24 cellular contexts compared by ENCODE assay signal in the genomic region with DNA sequence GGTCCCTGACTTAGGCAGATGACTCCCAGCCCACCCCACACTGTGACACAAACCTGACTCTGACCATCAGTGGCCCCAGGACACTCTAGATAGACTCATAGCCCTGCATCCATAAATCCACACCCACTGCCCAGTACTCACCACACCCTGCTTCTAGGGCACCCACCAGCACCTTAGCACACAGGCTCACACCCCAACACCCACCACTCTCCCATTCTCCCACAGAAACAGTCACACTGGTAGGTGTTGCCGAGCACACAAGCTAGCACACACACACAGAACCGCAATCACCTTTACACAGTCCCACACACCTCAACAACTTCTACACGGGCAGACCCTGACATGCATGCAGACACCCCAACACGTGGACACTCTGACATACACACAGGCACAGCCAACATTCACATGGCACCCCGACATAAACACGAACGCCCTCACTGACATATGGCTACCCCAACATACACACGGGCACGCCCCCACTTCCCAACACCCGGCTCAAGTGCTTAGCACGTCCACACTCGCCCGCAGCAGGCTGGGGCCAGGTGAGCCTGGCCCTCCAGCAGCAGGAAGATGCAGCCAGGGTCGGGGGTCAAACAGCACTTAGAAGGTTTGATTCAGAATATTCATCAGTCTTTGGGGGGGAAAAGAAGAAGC.
DNase-seq lines count a peak whose midpoint lies in the region; ATAC-seq and TF ChIP-seq lines count a peak whose summit lies in the region.
"Had no signal": no experiment of that assay in that cellular context is flagged by ENCODE, and none has a peak within 500 bp of the region (broad histone marks: within the 10 kb centered on the region; RNA-seq: fewer than 3 reads in every experiment).

No MANE protein-coding gene starts in this region.

- dilution Hi-C loops in mammary epithelial cell (cut with HindIII; ENCODE audit: low sequenced_read_pairs): loop anchor here (5.0 kb wide), 3 partner anchors 45 to 105 kb away; partner anchors contain the start of gene TARDBP

- in situ Hi-C loops in mammary epithelial cell (cut with MboI; ENCODE audit: low sequenced_read_pairs in 2 of 2): no loop called here

- H3K36me3 ChIP-seq in mammary epithelial cell (ENCODE audit: insufficient read depth, low read length) (no peaks in the 10 kb centered on the region), breast epithelium (no peaks in the 10 kb centered on the region), Loucy (ENCODE audit: insufficient read depth, low read length) (no peaks in the 10 kb centered on the region), endodermal cell (ENCODE audit: control insufficient read depth, insufficient read depth, low read length) (no peaks in the 10 kb centered on the region), neuronal stem cell (replicated peaks in 1 of 2; ENCODE audit: control insufficient read depth in 2 of 2, insufficient read depth in 2 of 2, low read length in 2 of 2) (no peaks in the 10 kb centered on the region), mucosa of descending colon (ENCODE audit: low read depth) (no peaks in the 10 kb centered on the region)
- H3K36me3 ChIP-seq: tibial artery had no signal

- no peak for TF ChIP-seq POLR2A in breast epithelium (IDR thresholded peaks at IDR 0.05)

- no peak overlapping the region for H3K4me3 ChIP-seq in mammary epithelial cell (replicated peaks in 1 of 3; ENCODE audit: insufficient read depth in 1 of 3, low read depth in 2 of 3, low read length in 3 of 3)
- no peak overlapping the region for H3K4me3 ChIP-seq in breast epithelium
- no peak overlapping the region for H3K4me3 ChIP-seq in Loucy (ENCODE audit: low read length, poor library complexity, severe bottlenecking)
- H3K4me3 ChIP-seq in endodermal cell (ENCODE audit: low read length): no peak overlapping the region
- no peak overlapping the region for H3K4me3 ChIP-seq in neuronal stem cell (ENCODE audit: low read length in 2 of 2)
- H3K4me3 ChIP-seq in mucosa of descending colon: no peak overlapping the region
- H3K4me3 ChIP-seq: tibial artery had no signal

- TF ChIP-seq CTCF in mammary epithelial cell (conservative IDR thresholded peaks at IDR 0.05 in 1 of 2, IDR thresholded peaks at IDR 0.05 in 1 of 2; ENCODE audit: extremely low read depth in 1 of 2, insufficient read depth in 1 of 2, low read depth in 1 of 2, low read length in 2 of 2) (no peak), breast epithelium (IDR thresholded peaks at IDR 0.05) (no peak), Loucy (conservative IDR thresholded peaks at IDR 0.05; ENCODE audit: low read length) (no peak), endodermal cell (conservative IDR thresholded peaks at IDR 0.05) (no peak), mucosa of descending colon (IDR thresholded peaks at IDR 0.05) (no peak)

- no peak for DNase-seq in mammary epithelial cell
- no peak for DNase-seq in breast epithelium (ENCODE audit: low spot score in 2 of 2)
- peak; percentile 52 for DNase-seq in endodermal cell
- DNase-seq in neuronal stem cell (ENCODE audit: low spot score): no peak
- DNase-seq in mucosa of descending colon: no peak
- no peak for DNase-seq in T-helper 2 cell
- DNase-seq: ACHN; activated CD4-positive, alpha-beta T cell treated with anti-CD3 and anti-CD28 coated beads for 48 hours; C1 segment of cervical spinal cord; DMS 273 treated with DMSO at 0.1 percent for 48 hours; foreskin melanocyte; GOT3; KG1; NCI-H2029 treated with DMSO at 0.1 percent for 48 hours; NCI-H526 treated with DMSO at 0.1 percent for 48 hours; small intestine; stimulated activated CD4-positive, alpha-beta T cell treated with anti-CD3 and anti-CD28 coated beads, Interleukin-4, amount 100 ng/mL, for 1 hour; tibial artery had no signal

- H3K79me1 ChIP-seq in neuronal stem cell (ENCODE audit: low read depth, low read length): no peaks in the 10 kb centered on the region

- H3K4me1 ChIP-seq in mammary epithelial cell (ENCODE audit: insufficient read depth, low read length): peaks cover 12% of the 10 kb centered on the region
- H3K4me1 ChIP-seq in breast epithelium: peaks cover 0 to 4% of the 10 kb centered on the region in 2 donors
- peaks cover 63% of the 10 kb centered on the region for H3K4me1 ChIP-seq in Loucy (ENCODE audit: insufficient read depth, low read length, poor library complexity, severe bottlenecking)
- no peaks in the 10 kb centered on the region for H3K4me1 ChIP-seq in endodermal cell (ENCODE audit: control insufficient read depth, insufficient read depth, low read length)
- peaks cover 22 to 24% of the 10 kb centered on the region in 2 donors for H3K4me1 ChIP-seq in neuronal stem cell (ENCODE audit: control insufficient read depth in 2 of 2, insufficient read depth in 1 of 2, low read depth in 1 of 2, low read length in 2 of 2)
- no peaks in the 10 kb centered on the region for H3K4me1 ChIP-seq in mucosa of descending colon (ENCODE audit: low read depth)

- no peaks in the 10 kb centered on the region for H3K9me2 ChIP-seq in Loucy (replicated peaks; ENCODE audit: low read depth, low read length)

- H3K4me2 ChIP-seq in mammary epithelial cell (ENCODE audit: insufficient read depth, low read depth, low read length) (no peak overlapping the region), Loucy (ENCODE audit: low read depth, low read length, poor library complexity, severe bottlenecking) (no peak overlapping the region), neuronal stem cell (ENCODE audit: insufficient read depth, low read length, poor library complexity, severe bottlenecking) (no peak overlapping the region)

- CTCF ChIA-PET in mammary epithelial cell (lab: Charles Lee; ENCODE audit: low non-redundant PET): interaction anchor here (0.7 kb wide), 1 partner anchor 155 kb away, joined by 4 read pairs; no protein-coding TSS in a partner anchor

- H2BK5ac ChIP-seq in neuronal stem cell (ENCODE audit: low read length): no peak overlapping the region

- no peaks in the 10 kb centered on the region for H4K20me1 ChIP-seq in mammary epithelial cell (ENCODE audit: insufficient read depth, low read length)
- H4K20me1 ChIP-seq in Loucy (ENCODE audit: insufficient read depth, low read length, poor library complexity, severe bottlenecking): no peaks in the 10 kb centered on the region

- no peak overlapping the region for H3K4me3 Mint-ChIP-seq in endodermal cell
- H3K4me3 Mint-ChIP-seq: activated T-helper 17 cell treated with anti-CD3 and anti-CD28 coated beads, Interleukin-2, amount 50 U/mL, for 72 hours; dendritic cell treated with granulocyte-macrophage colony-stimulating factor and Interleukin-4, amounts not matched to agents 40 ng/mL and 50 ng/mL, for 4 days; stimulated activated naive CD8-positive, alpha-beta T cell treated with anti-CD3 and anti-CD28 coated beads, Interleukin-15, Interleukin-2, amounts not matched to agents 100 ng/mL and 50 ng/mL, for 24 hours had no signal

- 36% methylated on average over 14 of the region's 14 CpGs for WGBS in mammary epithelial cell (ENCODE audit: low coverage, missing lambda C conversion rate)
- WGBS in endodermal cell (ENCODE audit: insufficient coverage in 1 of 2, insufficient read length in 1 of 2), 2 experiments: 87 to 95% methylated on average over 6 to 14 of the region's 14 CpGs
- WGBS in neuronal stem cell (ENCODE audit: extremely low coverage in 2 of 2, insufficient read length in 2 of 2, insufficient replicate concordance in 1 of 2), 2 donors: no CpG with 5 or more reads among the region's 14 CpGs

- BruUV-seq in mammary epithelial cell (replicated peaks; lab: Mats Ljungman, UMichigan): no TSS peak

- H3K27ac ChIP-seq in mammary epithelial cell (ENCODE audit: insufficient read depth, low read depth, low read length) (no peak overlapping the region), breast epithelium (no peak overlapping the region), endodermal cell (ENCODE audit: low read depth, low read length) (no peak overlapping the region), neuronal stem cell (replicated peaks; ENCODE audit: low read length) (no peak overlapping the region)
- H3K27ac ChIP-seq: epithelial cell of prostate, tibial artery had no signal

- H3F3A ChIP-seq in Loucy (ENCODE audit: low read depth): no peaks in the 10 kb centered on the region

- H3K9me3 ChIP-seq in mammary epithelial cell (replicated peaks; ENCODE audit: insufficient read depth, low read length): no peaks in the 10 kb centered on the region
- H3K9me3 ChIP-seq in breast epithelium: no peaks in the 10 kb centered on the region
- H3K9me3 ChIP-seq in Loucy (ENCODE audit: insufficient read depth, low read depth, low read length): no peaks in the 10 kb centered on the region
- no peaks in the 10 kb centered on the region for H3K9me3 ChIP-seq in endodermal cell (ENCODE audit: control insufficient read depth, low read length)
- no peaks in the 10 kb centered on the region for H3K9me3 ChIP-seq in neuronal stem cell (replicated peaks in 1 of 2; ENCODE audit: control insufficient read depth in 2 of 2, insufficient read depth in 1 of 2, low read depth in 1 of 2, low read length in 2 of 2)
- no peaks in the 10 kb centered on the region for H3K9me3 ChIP-seq in mucosa of descending colon
- H3K9me3 ChIP-seq: tibial artery had no signal

- no peak overlapping the region for H3K4ac ChIP-seq in neuronal stem cell (ENCODE audit: low read length)

- H2AK5ac ChIP-seq in neuronal stem cell (ENCODE audit: low read depth, low read length): no peak overlapping the region

- H4K8ac ChIP-seq in neuronal stem cell (ENCODE audit: low read depth, low read length): no peak overlapping the region

- ATAC-seq in mucosa of descending colon: no peak
- ATAC-seq in HG02642 (IDR thresholded peaks at IDR 0.05; ENCODE audit: poor library complexity, unreplicated experiment): no peak
- ATAC-seq: activated T-helper 17 cell treated with anti-CD3 and anti-CD28 coated beads, Interleukin-2, amount 50 U/mL, for 72 hours had no signal

- peak overlapping the region; percentile 16 for H3K23ac ChIP-seq in neuronal stem cell (ENCODE audit: low read depth, low read length, poor library complexity)

- H3K9me3 Mint-ChIP-seq in endodermal cell: no peaks in the 10 kb centered on the region
- H3K9me3 Mint-ChIP-seq: activated T-helper 17 cell treated with anti-CD3 and anti-CD28 coated beads, Interleukin-2, amount 50 U/mL, for 72 hours; dendritic cell treated with granulocyte-macrophage colony-stimulating factor and Interleukin-4, amounts not matched to agents 40 ng/mL and 50 ng/mL, for 4 days; stimulated activated naive CD8-positive, alpha-beta T cell treated with anti-CD3 and anti-CD28 coated beads, Interleukin-15, Interleukin-2, amounts not matched to agents 100 ng/mL and 50 ng/mL, for 24 hours had no signal

- H2AFZ ChIP-seq in mammary epithelial cell (ENCODE audit: low read depth, low read length): peak overlapping the region; percentile 3
- H2AFZ ChIP-seq in Loucy (ENCODE audit: low read length): no peak overlapping the region
- no peak overlapping the region for H2AFZ ChIP-seq in neuronal stem cell (ENCODE audit: low read length)

- H3K79me2 ChIP-seq in mammary epithelial cell (ENCODE audit: insufficient read depth, low read length) (no peaks in the 10 kb centered on the region), Loucy (ENCODE audit: insufficient read depth, low read length) (no peaks in the 10 kb centered on the region)

- no peak overlapping the region for H3K27ac Mint-ChIP-seq in endodermal cell
- H3K27ac Mint-ChIP-seq: activated T-helper 17 cell treated with anti-CD3 and anti-CD28 coated beads, Interleukin-2, amount 50 U/mL, for 72 hours; dendritic cell treated with granulocyte-macrophage colony-stimulating factor and Interleukin-4, amounts not matched to agents 40 ng/mL and 50 ng/mL, for 4 days; stimulated activated naive CD8-positive, alpha-beta T cell treated with anti-CD3 and anti-CD28 coated beads, Interleukin-15, Interleukin-2, amounts not matched to agents 100 ng/mL and 50 ng/mL, for 24 hours had no signal

- peaks cover 14% of the 10 kb centered on the region for H3K4me1 Mint-ChIP-seq in endodermal cell

- no peaks in the 10 kb centered on the region for H3K36me3 Mint-ChIP-seq in endodermal cell (ENCODE audit: low read depth)

- H3K27me3 ChIP-seq in mammary epithelial cell (ENCODE audit: insufficient read depth, low read length) (no peaks in the 10 kb centered on the region), breast epithelium (no peaks in the 10 kb centered on the region), Loucy (ENCODE audit: insufficient read depth, low read length, poor library complexity, severe bottlenecking) (no peaks in the 10 kb centered on the region), endodermal cell (ENCODE audit: control insufficient read depth, insufficient read depth, low read length, poor library complexity, severe bottlenecking) (no peaks in the 10 kb centered on the region), neuronal stem cell (ENCODE audit: control insufficient read depth in 3 of 3, insufficient read depth in 3 of 3, low read depth in 1 of 3, low read length in 3 of 3) (peaks cover 0 to 62% (median 0%) of the 10 kb centered on the region in 3 experiments)

- no peak overlapping the region for H2BK12ac ChIP-seq in neuronal stem cell (ENCODE audit: low read length)

- H4K91ac ChIP-seq in neuronal stem cell (ENCODE audit: low read depth, low read length, poor library complexity): peak overlapping the region; percentile 11

- H3K14ac ChIP-seq in neuronal stem cell (ENCODE audit: low read length): peak overlapping the region; percentile 48

- intact Hi-C loops in mammary epithelial cell (cut with micrococcal nuclease): loop anchor here (10.0 kb wide), 1 partner anchor 482 kb away; no protein-coding TSS in a partner anchor
- intact Hi-C loops in breast epithelium (cut with DNase I; ENCODE audit: low total_unique reads): no loop called here
- intact Hi-C loops in mucosa of descending colon (cut with DNase I, micrococcal nuclease): no loop called here

- peak overlapping the region; percentile 1 for H3K18ac ChIP-seq in neuronal stem cell (ENCODE audit: low read length)

- no peak overlapping the region for H2BK120ac ChIP-seq in neuronal stem cell (ENCODE audit: low read depth, low read length)

- H3K9ac ChIP-seq in mammary epithelial cell (ENCODE audit: insufficient read depth, low read length): no peak overlapping the region
- peak overlapping the region; percentile 17 for H3K9ac ChIP-seq in Loucy (ENCODE audit: low read depth, low read length, poor library complexity, severe bottlenecking)
- no peak overlapping the region for H3K9ac ChIP-seq in endodermal cell (ENCODE audit: extremely low read depth, low read length, poor library complexity, severe bottlenecking)
- peak overlapping the region; percentile 17 for H3K9ac ChIP-seq in neuronal stem cell (ENCODE audit: low read depth, low read length, poor library complexity)

- peak overlapping the region; percentile 28 for H2BK15ac ChIP-seq in neuronal stem cell (ENCODE audit: low read length)

- peaks cover 15% of the 10 kb centered on the region for H3K27me3 Mint-ChIP-seq in endodermal cell (ENCODE audit: insufficient read depth)
- H3K27me3 Mint-ChIP-seq: activated T-helper 17 cell treated with anti-CD3 and anti-CD28 coated beads, Interleukin-2, amount 50 U/mL, for 72 hours; stimulated activated naive CD8-positive, alpha-beta T cell treated with anti-CD3 and anti-CD28 coated beads, Interleukin-15, Interleukin-2, amounts not matched to agents 100 ng/mL and 50 ng/mL, for 24 hours had no signal

Comparison
In these comparisons a context has a peak if more than half of its experiments do, and no peak if none do; other contexts are left out.
1. H3K9ac ChIP-seq: peak in Loucy (single experiment) and neuronal stem cell (single experiment); none in mammary epithelial cell (single experiment) and endodermal cell (single experiment).